In genomic region chr7:116500071-116500853, GRCh38 we compare ENCODE assay signal across 8 cellular contexts. TPM values are rescaled to one million over a fixed set of nuclear protein-coding genes. Genes with fewer than 3 reads are reported as not detected.
DNase-seq lines count a peak whose midpoint lies in the region; ATAC-seq and TF ChIP-seq lines count a peak whose summit lies in the region.

No MANE protein-coding gene starts in this region.

- TF ChIP-seq RAD21 in neural cell (conservative IDR thresholded peaks at IDR 0.05) = no peak

- no peaks in the 10 kb centered on the region for H4K20me1 ChIP-seq in neural cell (ENCODE audit: insufficient read depth)

- TF ChIP-seq CTCF in fibroblast of pulmonary artery (IDR thresholded peaks at IDR 0.05; ENCODE audit: low read length, missing control alignments) (no peak), neural cell (IDR thresholded peaks at IDR 0.05; ENCODE audit: poor library complexity, severe bottlenecking) (no peak)

- no peaks in the 10 kb centered on the region for H3K9me3 ChIP-seq in neural cell (ENCODE audit: low read length)

- no peaks in the 10 kb centered on the region for H3K36me3 ChIP-seq in neural cell (ENCODE audit: insufficient read depth, low read length)

- peak; percentile 59 for DNase-seq in DMS53 (lab: John Stamatoyannopoulos, UW)
- DNase-seq in DMS53 treated with DMSO at 0.1 percent for 48 hours (lab: John Stamatoyannopoulos, UW; ENCODE audit: unreplicated experiment) = no peak
- DNase-seq in activated T-cell treated with anti-CD3 and anti-CD28 coated beads, Interleukin-2, amount 50 U/mL, for 1 hour = peak; percentile 22
- DNase-seq in fibroblast of pulmonary artery (ENCODE audit: low read depth) = peak; percentile 62
- DNase-seq in OCI-M1 (lab: John Stamatoyannopoulos, UW) = no peak
- DNase-seq in midbrain (lab: John Stamatoyannopoulos, UW) = no peak

- H3K4me3 ChIP-seq in fibroblast of pulmonary artery (replicated peaks; ENCODE audit: low read depth, low read length) (peak overlapping the region; percentile 67), neural cell (ENCODE audit: low read length) (peak overlapping the region; percentile 68)

- peak; percentile 77 for ATAC-seq in HG03521 (IDR thresholded peaks at IDR 0.05; ENCODE audit: unreplicated experiment)

- no peaks in the 10 kb centered on the region for H3K9me2 ChIP-seq in neural cell (ENCODE audit: insufficient read depth, low read length)

- no peak overlapping the region for H3K4me2 ChIP-seq in neural cell (ENCODE audit: low read length)

- H3K9ac ChIP-seq in neural cell (ENCODE audit: low read length) = peak overlapping the region; percentile 15

- no peak overlapping the region for H2AFZ ChIP-seq in neural cell (ENCODE audit: low read depth, low read length)

- no peaks in the 10 kb centered on the region for H3K79me2 ChIP-seq in neural cell (replicated peaks; ENCODE audit: insufficient read depth, low read length)

- H3K27me3 ChIP-seq in neural cell (ENCODE audit: insufficient read depth, low read depth, low read length) = peaks cover 37% of the 10 kb centered on the region

- H3K27ac ChIP-seq in neural cell (ENCODE audit: low read length) = no peak overlapping the region

- no peaks in the 10 kb centered on the region for H3F3A ChIP-seq in neural cell (ENCODE audit: insufficient read depth, low read length, poor library complexity, severe bottlenecking)

- TF ChIP-seq EP300 in neural cell (conservative IDR thresholded peaks at IDR 0.05; ENCODE audit: poor library complexity, severe bottlenecking) = no peak

TF ChIP-seq in neural cell, 6 proteins besides CTCF, POLR2A, EP300 and RAD21:
- TF ChIP-seq MXI1 (conservative IDR thresholded peaks at IDR 0.05; ENCODE audit: poor library complexity, severe bottlenecking) = no peak
- no peak for TF ChIP-seq POLR2AphosphoS5 (IDR thresholded peaks at IDR 0.05)
- TF ChIP-seq SMC3 (conservative IDR thresholded peaks at IDR 0.05; ENCODE audit: poor library complexity) = no peak
- TF ChIP-seq REST (IDR thresholded peaks at IDR 0.05; ENCODE audit: borderline replicate concordance) = no peak
- TF ChIP-seq TAF1 (IDR thresholded peaks at IDR 0.05; ENCODE audit: low read depth) = no peak
- TF ChIP-seq EZH2 (IDR thresholded peaks at IDR 0.05; ENCODE audit: borderline replicate concordance, insufficient read depth, low read length, poor library complexity, severe bottlenecking) = no peak

RNA-seq across cellular contexts. Expression of gene CAV2, which starts 0.7 kb away (rescaled TPM):
- polyA plus RNA-seq in neural cell = 1.1 TPM in 1 of 2 replicates, not detected in the other
- polyA minus RNA-seq in neural cell = not detected in 2 replicates

RNA-seq across cellular contexts. Expression of gene CAV1, which starts 24.6 kb away (rescaled TPM):
- polyA plus RNA-seq in neural cell = not detected in 2 replicates
- not detected in 2 replicates for polyA minus RNA-seq in neural cell

Comparison
In these comparisons a context has a peak if more than half of its experiments do, and no peak if none do; other contexts are left out.
1. DNase-seq: peak in DMS53 (single experiment), activated T-cell treated with anti-CD3 and anti-CD28 coated beads, Interleukin-2, amount 50 U/mL, for 1 hour (single experiment) and fibroblast of pulmonary artery (single experiment); none in DMS53 treated with DMSO at 0.1 percent for 48 hours (single experiment), OCI-M1 (single experiment) and midbrain (single experiment).